Comparison of ENCODE assay signal across 14 cellular contexts in the genomic region with DNA sequence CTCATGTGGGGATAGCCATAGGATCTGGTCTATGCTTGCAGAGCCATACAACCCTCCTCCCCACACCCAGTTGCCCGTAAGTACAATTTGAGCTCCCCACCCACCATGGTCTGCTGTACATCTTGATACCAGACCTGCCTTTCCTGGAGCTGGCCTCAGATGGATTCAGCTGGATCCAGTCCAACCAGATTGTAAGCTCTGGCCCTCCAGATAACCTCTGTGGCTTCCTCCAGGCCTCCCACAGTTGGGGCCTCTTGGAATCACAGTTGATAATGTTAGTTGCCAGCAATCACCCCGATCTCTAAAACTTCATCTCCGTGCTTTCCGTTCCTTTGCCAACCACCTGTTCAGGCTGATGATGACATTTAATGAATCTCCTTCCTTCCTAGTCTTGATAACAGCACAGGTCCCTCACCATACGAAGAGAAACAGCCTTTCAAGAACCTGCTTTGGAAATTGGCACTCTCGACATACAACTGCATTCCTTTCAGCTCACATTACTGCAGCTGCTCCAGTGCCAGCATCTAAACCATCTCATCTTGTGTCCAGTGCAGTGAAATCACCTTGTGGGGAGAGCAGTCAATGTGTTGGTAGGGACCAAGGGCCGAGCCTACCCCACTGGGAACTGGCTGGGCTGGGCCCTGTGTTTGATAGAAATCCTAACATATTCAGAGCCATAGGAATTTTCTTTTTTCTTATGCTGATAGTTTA. TPM values are rescaled to one million over a fixed set of nuclear protein-coding genes. Genes with fewer than 3 reads are reported as not detected.
DNase-seq lines count a peak whose midpoint lies in the region; ATAC-seq, FAIRE-seq and TF ChIP-seq lines count a peak whose summit lies in the region.
"Had no signal": no experiment of that assay in that cellular context is flagged by ENCODE, and none has a peak within 500 bp of the region (broad histone marks: within the 10 kb centered on the region; RNA-seq: fewer than 3 reads in every experiment).

No MANE protein-coding gene starts in this region.

- DNase-seq in CD4-positive, CD25-positive, alpha-beta regulatory T cell, result no peak
- DNase-seq in HUDEP-2 (lab: John Stamatoyannopoulos, UW; ENCODE audit: unreplicated experiment in 76 of 76) (peak in 71 of 76 experiments; percentile 5 to 83 (median 46)), astrocyte (ENCODE audit: low read depth) (peak; percentile 44), right lobe of liver (no peak), lower leg skin (ENCODE audit: low spot score in 2 of 2) (no peak), NCI-H187 treated with DMSO at 0.1 percent for 48 hours (lab: John Stamatoyannopoulos, UW) (no peak)
- DNase-seq in stimulated activated CD4-positive, alpha-beta T cell treated with anti-CD3 and anti-CD28 coated beads, Interleukin-2, amount 100 ng/mL, for 48 hours, result no peak
- DNase-seq: activated CD4-positive, alpha-beta memory T cell treated with anti-CD3 and anti-CD28 coated beads for 36 hours; dorsolateral prefrontal cortex; NCI-H524 treated with DMSO at 0.1 percent for 48 hours had no signal

- H3K9ac ChIP-seq in astrocyte (ENCODE audit: low read length), result no peak overlapping the region

- TF ChIP-seq POLR2A in right lobe of liver (IDR thresholded peaks at IDR 0.05) (no peak), lower leg skin (IDR thresholded peaks at IDR 0.05) (no peak)

- no peaks in the 10 kb centered on the region for H3K36me3 Mint-ChIP-seq in CD4-positive, CD25-positive, alpha-beta regulatory T cell
- H3K36me3 Mint-ChIP-seq in astrocyte (ENCODE audit: low read depth, unreplicated experiment), result no peaks in the 10 kb centered on the region
- H3K36me3 Mint-ChIP-seq: activated CD4-positive, alpha-beta memory T cell treated with anti-CD3 and anti-CD28 coated beads for 36 hours had no signal

- no peaks in the 10 kb centered on the region for H4K20me1 ChIP-seq in astrocyte (ENCODE audit: insufficient read depth, low read length)

- WGBS in right lobe of liver (ENCODE audit: insufficient coverage, low coverage, low lambda C conversion rate, missing lambda C conversion rate), result 70% methylated on average over 7 of the region's 7 CpGs
- 66% methylated on average over 7 of the region's 7 CpGs for WGBS in lower leg skin, 2 donors

- no peaks in the 10 kb centered on the region for H3K27me3 Mint-ChIP-seq in CD4-positive, CD25-positive, alpha-beta regulatory T cell
- H3K27me3 Mint-ChIP-seq in astrocyte (ENCODE audit: low read depth, unreplicated experiment), result peaks cover 2% of the 10 kb centered on the region
- H3K27me3 Mint-ChIP-seq: activated CD4-positive, alpha-beta memory T cell treated with anti-CD3 and anti-CD28 coated beads for 36 hours had no signal

- H3K27me3 ChIP-seq in CD4-positive, CD25-positive, alpha-beta regulatory T cell (ENCODE audit: control insufficient read depth, insufficient read depth, low read length), result no peaks in the 10 kb centered on the region
- H3K27me3 ChIP-seq in astrocyte (ENCODE audit: insufficient read depth, low read length) (no peaks in the 10 kb centered on the region), right lobe of liver (no peaks in the 10 kb centered on the region)
- H3K27me3 ChIP-seq: dorsolateral prefrontal cortex had no signal

- ATAC-seq in CD4-positive, CD25-positive, alpha-beta regulatory T cell (ENCODE audit: low read depth in 2 of 2), result no peak
- ATAC-seq in right lobe of liver (peak in 3 of 4 donors; percentile 22 to 39 (median 38)), GM21529 (IDR thresholded peaks at IDR 0.05; ENCODE audit: unreplicated experiment) (no peak)

- no peak overlapping the region for H3K4me2 ChIP-seq in astrocyte (ENCODE audit: low read length)
- H3K4me2 ChIP-seq: smooth muscle cell had no signal

- H3K36me3 ChIP-seq in CD4-positive, CD25-positive, alpha-beta regulatory T cell (ENCODE audit: control insufficient read depth, insufficient read depth, low read length), result no peaks in the 10 kb centered on the region
- H3K36me3 ChIP-seq in astrocyte (ENCODE audit: insufficient read depth, low read length), result no peaks in the 10 kb centered on the region
- no peaks in the 10 kb centered on the region for H3K36me3 ChIP-seq in right lobe of liver

- no peak overlapping the region for H3K4me3 ChIP-seq in CD4-positive, CD25-positive, alpha-beta regulatory T cell (ENCODE audit: low read depth, low read length)
- H3K4me3 ChIP-seq in astrocyte (ENCODE audit: insufficient read depth, low read depth, low read length), result no peak overlapping the region
- no peak overlapping the region for H3K4me3 ChIP-seq in right lobe of liver
- H3K4me3 ChIP-seq in lower leg skin (ENCODE audit: low read depth, poor library complexity, severe bottlenecking), result no peak overlapping the region
- H3K4me3 ChIP-seq: dorsolateral prefrontal cortex, SK-N-MC, smooth muscle cell had no signal

- H3K27ac Mint-ChIP-seq in CD4-positive, CD25-positive, alpha-beta regulatory T cell, result peak overlapping the region; percentile 18 to 36 (median 26)
- H3K27ac Mint-ChIP-seq in astrocyte (ENCODE audit: unreplicated experiment), result peak overlapping the region; percentile 3
- H3K27ac Mint-ChIP-seq: activated CD4-positive, alpha-beta memory T cell treated with anti-CD3 and anti-CD28 coated beads for 36 hours had no signal

- H3K4me3 Mint-ChIP-seq in CD4-positive, CD25-positive, alpha-beta regulatory T cell, result no peak overlapping the region
- no peak overlapping the region for H3K4me3 Mint-ChIP-seq in astrocyte (ENCODE audit: unreplicated experiment)
- H3K4me3 Mint-ChIP-seq: activated CD4-positive, alpha-beta memory T cell treated with anti-CD3 and anti-CD28 coated beads for 36 hours had no signal

- TF ChIP-seq CTCF in astrocyte (IDR thresholded peaks at IDR 0.05; ENCODE audit: insufficient read depth, low read depth, low read length) (no peak), right lobe of liver (IDR thresholded peaks at IDR 0.05) (no peak), lower leg skin (IDR thresholded peaks at IDR 0.05) (no peak)

- H3K9me3 ChIP-seq in CD4-positive, CD25-positive, alpha-beta regulatory T cell (ENCODE audit: control insufficient read depth in 2 of 2, low read length in 2 of 2), result no peaks in the 10 kb centered on the region
- no peaks in the 10 kb centered on the region for H3K9me3 ChIP-seq in astrocyte (ENCODE audit: insufficient read depth, low read depth, low read length)
- no peaks in the 10 kb centered on the region for H3K9me3 ChIP-seq in right lobe of liver

- H3K27ac ChIP-seq in CD4-positive, CD25-positive, alpha-beta regulatory T cell (ENCODE audit: insufficient read depth, low read length, poor library complexity, severe bottlenecking), result no peak overlapping the region
- H3K27ac ChIP-seq in astrocyte (ENCODE audit: low read depth, low read length) (no peak overlapping the region), right lobe of liver (no peak overlapping the region)
- H3K27ac ChIP-seq: dorsolateral prefrontal cortex, SK-N-MC had no signal

- H3K4me1 Mint-ChIP-seq in CD4-positive, CD25-positive, alpha-beta regulatory T cell, result peaks cover 4 to 17% (median 14%) of the 10 kb centered on the region in 4 donors
- peaks cover 11% of the 10 kb centered on the region for H3K4me1 Mint-ChIP-seq in astrocyte (ENCODE audit: low read depth, unreplicated experiment)

- intact Hi-C loops in right lobe of liver (cut with DNase I) (loop anchor here in 1 of 2 donors (10.0 kb wide), 1 partner anchor 607 kb away; no protein-coding TSS in a partner anchor), lower leg skin (cut with DNase I; ENCODE audit: low total_unique reads) (no loop called here)

- no peak overlapping the region for H2AFZ ChIP-seq in astrocyte (ENCODE audit: low read depth, low read length)

- no peak for FAIRE-seq in astrocyte (lab: Jason Lieb, UNC)
- FAIRE-seq: H54 had no signal

- peaks cover 6% of the 10 kb centered on the region for H3K4me1 ChIP-seq in CD4-positive, CD25-positive, alpha-beta regulatory T cell (ENCODE audit: control insufficient read depth, insufficient read depth, low read length, poor library complexity, severe bottlenecking)
- H3K4me1 ChIP-seq in astrocyte (ENCODE audit: insufficient read depth, low read length), result no peaks in the 10 kb centered on the region
- no peaks in the 10 kb centered on the region for H3K4me1 ChIP-seq in right lobe of liver

- no peaks in the 10 kb centered on the region for H3K79me2 ChIP-seq in astrocyte (ENCODE audit: insufficient read depth, low read length)

- no peaks in the 10 kb centered on the region for H3K9me3 Mint-ChIP-seq in CD4-positive, CD25-positive, alpha-beta regulatory T cell
- no peaks in the 10 kb centered on the region for H3K9me3 Mint-ChIP-seq in astrocyte (ENCODE audit: unreplicated experiment)
- H3K9me3 Mint-ChIP-seq: activated CD4-positive, alpha-beta memory T cell treated with anti-CD3 and anti-CD28 coated beads for 36 hours had no signal

RNA-seq across cellular contexts. Expression of gene FOXO1, which starts 15.1 kb away (rescaled TPM):
- total RNA-seq in CD4-positive, CD25-positive, alpha-beta regulatory T cell, result 119 TPM
- 100 to 1,000 TPM in 1 of 4 donors, 10 to 100 TPM in 3; 45.5 to 115 (median 65.4) TPM for polyA plus RNA-seq in CD4-positive, CD25-positive, alpha-beta regulatory T cell
- total RNA-seq in astrocyte, result 8.8 and 10.4 TPM in 2 replicates
- total RNA-seq in right lobe of liver, result 10 to 100 TPM; 12.3 to 27.7 (median 14.6) TPM
- total RNA-seq in lower leg skin, result 10 to 100 TPM; 43.6 to 75.9 (median 52.0) TPM

Comparison
In these comparisons a context has a peak if more than half of its experiments do, and no peak if none do; other contexts are left out.
1. ATAC-seq: peak in right lobe of liver (3 of 4); none in CD4-positive, CD25-positive, alpha-beta regulatory T cell (0 of 2) and GM21529 (single experiment).
2. DNase-seq: peak in HUDEP-2 (71 of 76) and astrocyte (single experiment); none in CD4-positive, CD25-positive, alpha-beta regulatory T cell (0 of 3), right lobe of liver (0 of 3), lower leg skin (0 of 2), NCI-H187 treated with DMSO at 0.1 percent for 48 hours (single experiment) and stimulated activated CD4-positive, alpha-beta T cell treated with anti-CD3 and anti-CD28 coated beads, Interleukin-2, amount 100 ng/mL, for 48 hours (0 of 2).